Comparison of ENCODE assay signal across 1 cellular context in the genomic region with DNA sequence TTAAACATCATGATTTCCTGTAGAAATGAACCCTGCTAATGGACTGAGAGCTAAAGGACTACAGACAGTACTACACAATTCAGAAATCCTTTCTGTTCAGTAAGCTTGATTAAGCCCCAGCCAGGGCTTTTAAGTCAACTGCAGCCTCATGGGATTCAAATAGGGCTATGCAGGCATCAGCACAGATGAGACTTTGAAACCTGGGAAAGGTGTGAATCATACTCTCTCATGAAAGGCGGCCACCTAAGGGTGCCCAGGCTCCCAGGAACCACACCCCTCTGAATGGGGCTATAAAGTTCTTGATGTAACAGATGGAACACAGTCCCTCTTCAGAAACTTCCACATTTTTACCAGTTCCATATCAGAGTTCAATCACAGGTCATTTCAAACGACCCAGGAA.
TF ChIP-seq lines count a peak whose summit lies in the region.

No MANE protein-coding gene starts in this region.

TF ChIP-seq in H1, 55 proteins besides CTCF, POLR2A, EP300 and RAD21 (continued from another document):
- no peak for TF ChIP-seq TAF7 (optimal IDR thresholded peaks at IDR 0.05; ENCODE audit: borderline replicate concordance, low read depth, low read length)
- no peak for TF ChIP-seq HDAC2 (IDR thresholded peaks at IDR 0.05; ENCODE audit: borderline replicate concordance in 1 of 2, low read depth in 2 of 2, low read length in 2 of 2)
